9 cellular contexts compared by ENCODE assay signal in the genomic region with DNA sequence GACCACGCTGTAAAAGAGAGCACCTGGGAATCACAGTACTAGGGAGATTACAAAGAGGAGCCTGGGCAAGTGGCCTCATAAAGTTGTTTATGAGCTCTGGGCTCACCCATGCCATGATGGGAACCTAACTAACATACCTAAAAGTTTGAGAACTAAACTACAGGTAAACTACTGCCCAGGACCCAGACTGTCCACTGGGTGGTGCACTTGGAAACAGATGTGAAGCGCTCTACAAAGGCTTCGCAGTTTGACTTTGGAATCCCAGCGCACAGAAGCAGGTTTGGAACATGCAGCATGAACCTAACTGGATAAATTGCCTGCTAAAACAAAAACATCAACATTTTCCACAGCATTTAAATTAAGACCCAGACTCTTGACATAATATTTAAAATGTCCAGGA.
DNase-seq lines count a peak whose midpoint lies in the region; ATAC-seq and TF ChIP-seq lines count a peak whose summit lies in the region.
"Had no signal": no experiment of that assay in that cellular context is flagged by ENCODE, and none has a peak within 500 bp of the region (broad histone marks: within the 10 kb centered on the region; RNA-seq: fewer than 3 reads in every experiment).

No MANE protein-coding gene starts in this region.

- no peaks in the 10 kb centered on the region for H3K27me3 ChIP-seq in esophagus muscularis mucosa
- no peaks in the 10 kb centered on the region for H3K27me3 ChIP-seq in dorsolateral prefrontal cortex

- peak; percentile 10 for DNase-seq in stimulated activated CD4-positive, alpha-beta T cell treated with anti-CD3 and anti-CD28 coated beads, Interleukin-15, amount 100 ng/mL, for 24 hours
- DNase-seq in stimulated activated CD4-positive, alpha-beta T cell treated with anti-CD3 and anti-CD28 coated beads, Interleukin-4, amount 100 ng/mL, for 4 hours = no peak
- DNase-seq in NCI-H1105 (lab: John Stamatoyannopoulos, UW) (peak; percentile 14), esophagus muscularis mucosa (ENCODE audit: extremely low spot score) (no peak), dorsolateral prefrontal cortex (no peak)
- no peak for DNase-seq in stimulated activated CD4-positive, alpha-beta T cell treated with anti-CD3 and anti-CD28 coated beads, Interleukin-4, amount 100 ng/mL, for 24 hours

- WGBS in esophagus muscularis mucosa = 25% methylated on average over 4 of the region's 4 CpGs

- intact Hi-C loops in esophagus muscularis mucosa (cut with DNase I) = no loop called here
- intact Hi-C loops in dorsolateral prefrontal cortex (cut with DNase I) = no loop called here

- H3K4me1 ChIP-seq in esophagus muscularis mucosa = no peaks in the 10 kb centered on the region

- H3K36me3 ChIP-seq in esophagus muscularis mucosa = no peaks in the 10 kb centered on the region

- H3K27ac ChIP-seq in esophagus muscularis mucosa (replicated peaks in 1 of 4) = no peak overlapping the region
- no peak overlapping the region for H3K27ac ChIP-seq in dorsolateral prefrontal cortex

- no peak for TF ChIP-seq POLR2A in esophagus muscularis mucosa (IDR thresholded peaks at IDR 0.05; ENCODE audit: low read depth)

- no peak for TF ChIP-seq EP300 in esophagus muscularis mucosa (IDR thresholded peaks at IDR 0.05)

- ATAC-seq in HG02588 (IDR thresholded peaks at IDR 0.05; ENCODE audit: unreplicated experiment) (no peak), GM19467 (IDR thresholded peaks at IDR 0.05; ENCODE audit: unreplicated experiment) (no peak)
- ATAC-seq: K562 had no signal

- no peaks in the 10 kb centered on the region for H3K9me3 ChIP-seq in esophagus muscularis mucosa

- TF ChIP-seq CTCF in esophagus muscularis mucosa (IDR thresholded peaks at IDR 0.05) (peak; percentile 13 to 41 (median 15)), dorsolateral prefrontal cortex (IDR thresholded peaks at IDR 0.05 in 54 of 56, conservative IDR thresholded peaks at IDR 0.05 in 2 of 56; ENCODE audit: low read depth in 1 of 56, partially characterized antibody in 56 of 56) (peak in 14 of 56 donors; percentile 13 to 35 (median 22))

- H3K4me3 ChIP-seq in esophagus muscularis mucosa = no peak overlapping the region
- no peak overlapping the region for H3K4me3 ChIP-seq in dorsolateral prefrontal cortex
- H3K4me3 ChIP-seq: K562 had no signal

Comparison
In these comparisons a context has a peak if more than half of its experiments do, and no peak if none do; other contexts are left out.
1. DNase-seq: peak in stimulated activated CD4-positive, alpha-beta T cell treated with anti-CD3 and anti-CD28 coated beads, Interleukin-15, amount 100 ng/mL, for 24 hours (single experiment) and NCI-H1105 (single experiment); none in stimulated activated CD4-positive, alpha-beta T cell treated with anti-CD3 and anti-CD28 coated beads, Interleukin-4, amount 100 ng/mL, for 4 hours (0 of 2), esophagus muscularis mucosa (single experiment), stimulated activated CD4-positive, alpha-beta T cell treated with anti-CD3 and anti-CD28 coated beads, Interleukin-4, amount 100 ng/mL, for 24 hours (single experiment) and dorsolateral prefrontal cortex (0 of 10).